In the genomic region with DNA sequence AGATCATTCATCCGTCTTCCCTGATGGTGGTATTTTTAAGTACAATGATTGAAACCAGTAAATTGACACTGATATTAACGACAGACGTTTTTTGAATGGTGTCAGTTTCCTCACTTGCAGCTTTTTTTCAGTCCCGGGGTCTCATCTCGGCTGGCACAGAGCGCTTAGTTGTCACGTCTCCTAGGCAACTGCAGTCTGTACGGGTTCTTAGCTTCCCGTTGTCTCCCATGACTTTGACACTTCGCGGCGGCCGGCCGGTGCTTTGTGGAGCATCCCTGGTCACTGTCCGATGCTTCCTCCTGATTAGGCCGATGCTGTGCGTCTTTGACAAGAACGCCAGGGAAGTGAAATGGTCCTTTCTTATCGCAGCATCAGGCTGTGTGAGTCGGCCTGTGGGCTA, we compare ENCODE assay signal across 1 cellular context.
TF ChIP-seq lines count a peak whose summit lies in the region.

No MANE protein-coding gene starts in this region.

TF ChIP-seq in neural cell, 6 proteins besides CTCF, POLR2A, EP300 and RAD21 (continued from another document):
- TF ChIP-seq MXI1 (conservative IDR thresholded peaks at IDR 0.05; ENCODE audit: poor library complexity, severe bottlenecking) (no peak), EZH2 (IDR thresholded peaks at IDR 0.05; ENCODE audit: borderline replicate concordance, insufficient read depth, low read length, poor library complexity, severe bottlenecking) (no peak)
